Comparison of ENCODE assay signal across 37 cellular contexts in the genomic region with DNA sequence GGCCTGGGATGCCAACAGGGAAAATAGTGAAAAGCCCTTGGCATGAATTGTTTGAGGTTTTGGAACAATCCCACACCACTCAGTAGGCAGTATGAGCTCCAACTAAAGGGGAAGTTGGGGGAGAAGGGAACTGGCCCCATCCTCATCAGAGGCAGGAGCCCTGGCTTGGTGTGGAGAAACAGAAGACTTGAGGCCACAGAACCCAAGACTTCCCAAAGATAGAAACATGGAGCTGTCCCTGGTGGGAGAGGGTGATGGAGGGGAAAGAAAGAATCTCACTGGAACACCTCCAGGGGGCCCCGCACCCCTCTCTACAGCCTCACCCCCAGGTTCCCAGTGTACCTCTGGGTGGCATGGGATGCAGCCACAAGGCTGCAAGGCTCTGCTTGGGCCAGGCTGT.
"Had no signal": no experiment of that assay in that cellular context is flagged by ENCODE, and none has a peak within 500 bp of the region (broad histone marks: within the 10 kb centered on the region; RNA-seq: fewer than 3 reads in every experiment).

No MANE protein-coding gene starts in this region.

- H3K27me3 Mint-ChIP-seq: activated CD4-positive, alpha-beta memory T cell treated with anti-CD3 and anti-CD28 coated beads for 36 hours; activated CD8-positive, alpha-beta T cell treated with anti-CD3 and anti-CD28 coated beads for 36 hours; activated naive CD4-positive, alpha-beta T cell treated with anti-CD3 and anti-CD28 coated beads, Interleukin-2, amount 10 ng/mL, durations not matched to agents 7 days and 5 days; activated naive CD4-positive, alpha-beta T cell treated with anti-CD3 and anti-CD28 coated beads, Interleukin-2, amount 50 U/mL, for 24 hours; activated naive CD8-positive, alpha-beta T cell; activated naive CD8-positive, alpha-beta T cell treated with anti-CD3 and anti-CD28 coated beads, Interleukin-2, amount 50 U/mL, for 24 hours; activated T-helper 17 cell treated with anti-CD3 and anti-CD28 coated beads, Interleukin-2, amount 50 U/mL, for 72 hours; central memory CD8-positive, alpha-beta T cell had no signal

- H3K36me3 ChIP-seq: cardiac muscle cell had no signal

- H3K9me3 Mint-ChIP-seq: activated B cell treated with CpG ODN at 0.5 μM for 24 hours; activated CD4-positive, alpha-beta memory T cell treated with anti-CD3 and anti-CD28 coated beads for 36 hours; activated CD4-positive, alpha-beta T cell treated with anti-CD3 and anti-CD28 coated beads, Interleukin-2, amount 10 ng/mL, durations not matched to agents 24 days and 14 days; activated CD8-positive, alpha-beta T cell treated with anti-CD3 and anti-CD28 coated beads for 36 hours; activated naive CD4-positive, alpha-beta T cell treated with anti-CD3 and anti-CD28 coated beads, Interleukin-2, amount 10 ng/mL, durations not matched to agents 7 days and 5 days; activated naive CD4-positive, alpha-beta T cell treated with anti-CD3 and anti-CD28 coated beads, Interleukin-2, amount 50 U/mL, for 24 hours; activated naive CD8-positive, alpha-beta T cell treated with anti-CD3 and anti-CD28 coated beads, Interleukin-2, amount 10 ng/mL, durations not matched to agents 7 days and 5 days; activated naive CD8-positive, alpha-beta T cell treated with anti-CD3 and anti-CD28 coated beads, Interleukin-2, amount 50 U/mL, for 24 hours; activated T-cell treated with anti-CD3 and anti-CD28 coated beads, Interleukin-2, amount 50 U/mL, for 4 hours; activated T-cell treated with anti-CD3 and anti-CD28 coated beads, Interleukin-2, amount 50 U/mL, for 72 hours; activated T-helper 1 cell treated with anti-CD3 and anti-CD28 coated beads, Interleukin-12 subunit alpha, Interleukin-12 subunit beta, Interleukin-2, Interleukin-4 antibody, amounts not matched to agents 30 ng/mL and 10 ng/mL and 1 ng/mL, durations not matched to agents 14 hours and 24 hours and 36 hours; activated T-helper 17 cell treated with anti-CD3 and anti-CD28 coated beads, Interleukin-2, amount 50 U/mL, for 72 hours; brain; central memory CD8-positive, alpha-beta T cell; T-helper 1 cell treated with Interleukin-12 subunit alpha and Interleukin-12 subunit beta and Interleukin-4 antibody, amounts not matched to agents 30 μg/mL and 1 μg/mL, for 36 hours; T-helper 2 cell treated with Interferon-gamma antibody and Interleukin-4, amounts not matched to agents 5 μg/mL and 100 μg/mL, for 36 hours had no signal

- H3K4me1 Mint-ChIP-seq: activated B cell treated with CpG ODN at 0.5 μM for 24 hours; activated CD4-positive, alpha-beta T cell treated with anti-CD3 and anti-CD28 coated beads, Interleukin-2, amount 10 ng/mL, durations not matched to agents 24 days and 14 days; activated naive CD4-positive, alpha-beta T cell treated with anti-CD3 and anti-CD28 coated beads, Interleukin-2, amount 10 ng/mL, durations not matched to agents 7 days and 5 days; activated naive CD4-positive, alpha-beta T cell treated with anti-CD3 and anti-CD28 coated beads, Interleukin-2, amount 50 U/mL, for 24 hours; activated naive CD8-positive, alpha-beta T cell treated with anti-CD3 and anti-CD28 coated beads, Interleukin-2, amount 10 ng/mL, durations not matched to agents 7 days and 5 days; activated naive CD8-positive, alpha-beta T cell treated with anti-CD3 and anti-CD28 coated beads, Interleukin-2, amount 50 U/mL, for 24 hours; activated T-helper 17 cell treated with anti-CD3 and anti-CD28 coated beads, Interleukin-2, amount 50 U/mL, for 72 hours; brain; central memory CD8-positive, alpha-beta T cell had no signal

- H3K4me3 Mint-ChIP-seq: activated B cell treated with CpG ODN at 0.5 μM for 24 hours; activated CD4-positive, alpha-beta memory T cell treated with anti-CD3 and anti-CD28 coated beads for 36 hours; activated CD4-positive, alpha-beta T cell treated with anti-CD3 and anti-CD28 coated beads, Interleukin-2, amount 10 ng/mL, durations not matched to agents 24 days and 14 days; activated CD8-positive, alpha-beta T cell treated with anti-CD3 and anti-CD28 coated beads for 36 hours; activated naive CD4-positive, alpha-beta T cell treated with anti-CD3 and anti-CD28 coated beads, Interleukin-2, amount 10 ng/mL, durations not matched to agents 7 days and 5 days; activated naive CD4-positive, alpha-beta T cell treated with anti-CD3 and anti-CD28 coated beads, Interleukin-2, amount 50 U/mL, for 24 hours; activated naive CD8-positive, alpha-beta T cell; activated naive CD8-positive, alpha-beta T cell treated with anti-CD3 and anti-CD28 coated beads, Interleukin-2, amount 10 ng/mL, durations not matched to agents 7 days and 5 days; activated naive CD8-positive, alpha-beta T cell treated with anti-CD3 and anti-CD28 coated beads, Interleukin-2, amount 50 U/mL, for 24 hours; activated T-cell treated with anti-CD3 and anti-CD28 coated beads, Interleukin-2, amount 50 U/mL, for 4 hours; activated T-cell treated with anti-CD3 and anti-CD28 coated beads, Interleukin-2, amount 50 U/mL, for 72 hours; activated T-helper 1 cell treated with anti-CD3 and anti-CD28 coated beads, Interleukin-12 subunit alpha, Interleukin-12 subunit beta, Interleukin-2, Interleukin-4 antibody, amounts not matched to agents 30 ng/mL and 10 ng/mL and 1 ng/mL, durations not matched to agents 14 hours and 24 hours and 36 hours; activated T-helper 17 cell treated with anti-CD3 and anti-CD28 coated beads, Interleukin-2, amount 50 U/mL, for 72 hours; brain; central memory CD8-positive, alpha-beta T cell; T-helper 1 cell treated with Interleukin-12 subunit alpha and Interleukin-12 subunit beta and Interleukin-4 antibody, amounts not matched to agents 30 μg/mL and 1 μg/mL, for 36 hours; T-helper 2 cell treated with Interferon-gamma antibody and Interleukin-4, amounts not matched to agents 5 μg/mL and 100 μg/mL, for 36 hours had no signal

- H3K9me3 ChIP-seq: ascending aorta had no signal

- H3K4me3 ChIP-seq: ascending aorta, cardiac muscle cell had no signal

- H3K27me3 ChIP-seq: ascending aorta, cardiac muscle cell had no signal

- DNase-seq: activated B cell treated with CpG ODN at 0.5 μM for 24 hours; activated CD4-positive, alpha-beta memory T cell treated with anti-CD3 and anti-CD28 coated beads for 36 hours; activated CD4-positive, alpha-beta T cell treated with anti-CD3 and anti-CD28 coated beads for 4 hours; activated CD4-positive, alpha-beta T cell treated with anti-CD3 and anti-CD28 coated beads, Interleukin-2, amount 10 ng/mL, durations not matched to agents 24 days and 14 days; activated CD4-positive, alpha-beta T cell treated with anti-CD3 and anti-CD28 coated beads, Interleukin-2, amount 50 U/mL, for 1 hour; activated CD4-positive, alpha-beta T cell treated with anti-CD3 and anti-CD28 coated beads, Interleukin-2, amount 50 U/mL, for 4 hours; activated CD4-positive, CD25-positive, alpha-beta regulatory T cell treated with anti-CD3 and anti-CD28 coated beads, Interleukin-2, amount 50 U/mL, for 72 hours; activated CD8-positive, alpha-beta memory T cell treated with anti-CD3 and anti-CD28 coated beads, Interleukin-2, amount 50 U/mL, for 4 hours; activated CD8-positive, alpha-beta T cell treated with anti-CD3 and anti-CD28 coated beads for 36 hours; activated effector memory CD4-positive, alpha-beta T cell treated with anti-CD3 and anti-CD28 coated beads, Interleukin-2, amount 50 U/mL, for 16 hours; activated gamma-delta T cell treated with Interleukin-2 at 50 U/mL for 16 hours; activated naive CD4-positive, alpha-beta T cell treated with anti-CD3 and anti-CD28 coated beads, Interleukin-2, amount 10 ng/mL, durations not matched to agents 7 days and 5 days; activated naive CD4-positive, alpha-beta T cell treated with Interleukin-2 at 50 U/mL for 16 hours; activated naive CD8-positive, alpha-beta T cell treated with anti-CD3 and anti-CD28 coated beads, Interleukin-2, amount 10 ng/mL, durations not matched to agents 7 days and 5 days; activated naive CD8-positive, alpha-beta T cell treated with anti-CD3 and anti-CD28 coated beads, Interleukin-2, amount 50 U/mL, for 24 hours; activated T-cell treated with anti-CD3 and anti-CD28 coated beads for 4 hours; activated T-cell treated with anti-CD3 and anti-CD28 coated beads, Interleukin-2, amount 50 U/mL, for 1 hour; activated T-cell treated with anti-CD3 and anti-CD28 coated beads, Interleukin-2, amount 50 U/mL, for 4 hours; activated T-cell treated with anti-CD3 and anti-CD28 coated beads, Interleukin-2, amount 50 U/mL, for 72 hours; amygdala; anterior cingulate cortex; caudate nucleus; SW 1271; T-helper 1 cell; T-helper 2 cell; T-helper 9 cell had no signal

- H3K27ac Mint-ChIP-seq: activated B cell treated with CpG ODN at 0.5 μM for 24 hours; activated CD4-positive, alpha-beta memory T cell treated with anti-CD3 and anti-CD28 coated beads for 36 hours; activated CD4-positive, alpha-beta T cell treated with anti-CD3 and anti-CD28 coated beads, Interleukin-2, amount 10 ng/mL, durations not matched to agents 24 days and 14 days; activated CD8-positive, alpha-beta T cell treated with anti-CD3 and anti-CD28 coated beads for 36 hours; activated naive CD4-positive, alpha-beta T cell treated with anti-CD3 and anti-CD28 coated beads, Interleukin-2, amount 10 ng/mL, durations not matched to agents 7 days and 5 days; activated naive CD4-positive, alpha-beta T cell treated with anti-CD3 and anti-CD28 coated beads, Interleukin-2, amount 50 U/mL, for 24 hours; activated naive CD8-positive, alpha-beta T cell; activated naive CD8-positive, alpha-beta T cell treated with anti-CD3 and anti-CD28 coated beads, Interleukin-2, amount 10 ng/mL, durations not matched to agents 7 days and 5 days; activated naive CD8-positive, alpha-beta T cell treated with anti-CD3 and anti-CD28 coated beads, Interleukin-2, amount 50 U/mL, for 24 hours; activated T-cell treated with anti-CD3 and anti-CD28 coated beads, Interleukin-2, amount 50 U/mL, for 72 hours; activated T-helper 1 cell treated with anti-CD3 and anti-CD28 coated beads, Interleukin-12 subunit alpha, Interleukin-12 subunit beta, Interleukin-2, Interleukin-4 antibody, amounts not matched to agents 30 ng/mL and 10 ng/mL and 1 ng/mL, durations not matched to agents 14 hours and 24 hours and 36 hours; activated T-helper 17 cell treated with anti-CD3 and anti-CD28 coated beads, Interleukin-2, amount 50 U/mL, for 72 hours; brain; T-helper 1 cell treated with Interleukin-12 subunit alpha and Interleukin-12 subunit beta and Interleukin-4 antibody, amounts not matched to agents 30 μg/mL and 1 μg/mL, for 36 hours; T-helper 2 cell treated with Interferon-gamma antibody and Interleukin-4, amounts not matched to agents 5 μg/mL and 100 μg/mL, for 36 hours had no signal

- H3K27ac ChIP-seq: ascending aorta, cardiac muscle cell, VCaP had no signal

- ATAC-seq: activated CD8-positive, alpha-beta T cell treated with anti-CD3 and anti-CD28 coated beads for 36 hours; activated naive CD8-positive, alpha-beta T cell treated with anti-CD3 and anti-CD28 coated beads, Interleukin-2, amount 50 U/mL, for 24 hours; activated T-cell treated with anti-CD3 and anti-CD28 coated beads, Interleukin-2, amount 50 U/mL, for 4 hours; activated T-cell treated with anti-CD3 and anti-CD28 coated beads, Interleukin-2, amount 50 U/mL, for 72 hours; activated T-helper 17 cell treated with anti-CD3 and anti-CD28 coated beads, Interleukin-2, amount 50 U/mL, for 72 hours had no signal

- H3K36me3 Mint-ChIP-seq: activated CD4-positive, alpha-beta memory T cell treated with anti-CD3 and anti-CD28 coated beads for 36 hours; activated naive CD4-positive, alpha-beta T cell treated with anti-CD3 and anti-CD28 coated beads, Interleukin-2, amount 10 ng/mL, durations not matched to agents 7 days and 5 days; activated naive CD4-positive, alpha-beta T cell treated with anti-CD3 and anti-CD28 coated beads, Interleukin-2, amount 50 U/mL, for 24 hours; activated naive CD8-positive, alpha-beta T cell; activated naive CD8-positive, alpha-beta T cell treated with anti-CD3 and anti-CD28 coated beads, Interleukin-2, amount 10 ng/mL, durations not matched to agents 7 days and 5 days; brain had no signal
